ENCODE assay signal across 18 cellular contexts in the genomic region with DNA sequence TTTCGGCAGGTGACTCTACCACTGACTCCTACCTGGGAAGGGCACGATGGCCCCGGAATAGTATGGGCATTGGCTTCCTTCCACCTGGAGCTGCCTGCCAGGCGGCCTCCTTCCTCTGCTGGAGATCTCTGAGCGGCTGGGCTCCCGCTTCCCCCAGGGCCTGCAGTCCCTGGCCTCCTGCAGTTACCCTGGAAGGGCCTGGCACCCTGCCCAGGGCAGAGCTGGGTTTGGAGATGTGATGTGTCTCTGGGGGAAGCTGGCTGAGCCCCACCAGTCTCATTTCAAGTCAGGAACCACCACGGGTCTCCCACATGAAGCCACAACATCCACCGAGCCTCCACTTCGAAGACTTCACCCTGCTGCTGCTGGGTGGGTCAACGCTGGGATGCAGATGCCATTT.
"Had no signal": no experiment of that assay in that cellular context is flagged by ENCODE, and none has a peak within 500 bp of the region (broad histone marks: within the 10 kb centered on the region; RNA-seq: fewer than 3 reads in every experiment).

No MANE protein-coding gene starts in this region.

- H3K27me3 Mint-ChIP-seq: activated CD8-positive, alpha-beta T cell treated with anti-CD3 and anti-CD28 coated beads for 36 hours; central memory CD8-positive, alpha-beta T cell had no signal

- H3K4me3 Mint-ChIP-seq: activated CD8-positive, alpha-beta T cell treated with anti-CD3 and anti-CD28 coated beads for 36 hours; neural crest cell had no signal

- FAIRE-seq: kidney had no signal

- H3K4me3 ChIP-seq: body of pancreas, gastroesophageal sphincter, ovary, tibial nerve had no signal

- DNase-seq: activated CD8-positive, alpha-beta memory T cell treated with anti-CD3 and anti-CD28 coated beads, Interleukin-2, amount 50 U/mL, for 4 hours; activated CD8-positive, alpha-beta T cell treated with anti-CD3 and anti-CD28 coated beads for 36 hours; activated naive CD4-positive, alpha-beta T cell; body of pancreas; effector memory CD4-positive, alpha-beta T cell; kidney; left ventricle myocardium superior; mesendoderm; ovary; stimulated activated CD4-positive, alpha-beta T cell treated with anti-CD3 and anti-CD28 coated beads, Interleukin-15, amount 100 ng/mL, for 24 hours; stimulated activated CD4-positive, alpha-beta T cell treated with anti-CD3 and anti-CD28 coated beads, Interleukin-4, amount 100 ng/mL, for 24 hours; T-helper 9 cell had no signal

- H3K9me3 Mint-ChIP-seq: activated T-helper 1 cell treated with anti-CD3 and anti-CD28 coated beads, Interleukin-12 subunit alpha, Interleukin-12 subunit beta, Interleukin-2, Interleukin-4 antibody, amounts not matched to agents 30 ng/mL and 10 ng/mL and 1 ng/mL, durations not matched to agents 14 hours and 24 hours and 36 hours; central memory CD8-positive, alpha-beta T cell; neural crest cell had no signal

- H3K36me3 ChIP-seq: gastroesophageal sphincter, ovary, tibial nerve had no signal

- H3K9me3 ChIP-seq: body of pancreas, gastroesophageal sphincter, ovary, tibial nerve had no signal

- H3K27me3 ChIP-seq: body of pancreas, ovary, tibial nerve had no signal

- H3K27ac ChIP-seq: body of pancreas, epithelial cell of prostate, gastroesophageal sphincter, ovary had no signal

- H3K4me1 ChIP-seq: body of pancreas, gastroesophageal sphincter had no signal

- ATAC-seq: activated CD8-positive, alpha-beta T cell treated with anti-CD3 and anti-CD28 coated beads for 36 hours; body of pancreas; gastroesophageal sphincter; left ventricle myocardium superior had no signal
